8 cellular contexts compared by ENCODE assay signal in genomic region chr20:62618622-62619529, GRCh38. TPM values are rescaled to one million over a fixed set of nuclear protein-coding genes. Genes with fewer than 3 reads are reported as not detected.
A peak's percentile ranks its signal among the peaks of the same experiment; 100 is the strongest.
DNase-seq lines count a peak whose midpoint lies in the region; ATAC-seq, FAIRE-seq and TF ChIP-seq lines count a peak whose summit lies in the region.

No MANE protein-coding gene starts in this region.

- no peak for TF ChIP-seq EP300 in gastroesophageal sphincter (IDR thresholded peaks at IDR 0.05)

- ATAC-seq in gastroesophageal sphincter (no peak), HG03442 (IDR thresholded peaks at IDR 0.05; ENCODE audit: unreplicated experiment) (no peak)

- TF ChIP-seq CTCF in gastroesophageal sphincter (IDR thresholded peaks at IDR 0.05), result no peak

- H3K27ac ChIP-seq in gastroesophageal sphincter, result peak overlapping the region in 3 of 4 donors; percentile 53 to 78 (median 63)

- H3K27me3 ChIP-seq in gastroesophageal sphincter, result peaks cover 29% of the 10 kb centered on the region

- 89 to 100% methylated on average over 1 to 8 of the region's 26 CpGs for WGBS in gastroesophageal sphincter (ENCODE audit: low coverage in 1 of 2), 2 donors

- peaks cover 3 to 44% (median 23%) of the 10 kb centered on the region in 3 donors for H3K4me1 ChIP-seq in gastroesophageal sphincter

- no peaks in the 10 kb centered on the region for H3K36me3 ChIP-seq in gastroesophageal sphincter

- no peak for FAIRE-seq in RCC 7860 (lab: Jason Lieb, UNC)

- H3K9me3 ChIP-seq in gastroesophageal sphincter, result no peaks in the 10 kb centered on the region

- no peak for TF ChIP-seq POLR2A in gastroesophageal sphincter (IDR thresholded peaks at IDR 0.05)

- peak; percentile 49 for DNase-seq in stimulated activated CD4-positive, alpha-beta T cell treated with anti-CD3 and anti-CD28 coated beads, Interleukin-1b, Interleukin-23, amount 100 ng/mL, for 48 hours
- DNase-seq in stimulated activated CD4-positive, alpha-beta T cell treated with anti-CD3 and anti-CD28 coated beads, Interleukin-4, amount 100 ng/mL, for 1 hour, result no peak
- peak; percentile 88 for DNase-seq in RCC 7860 (ENCODE audit: low spot score)
- DNase-seq in NCI-H2227 treated with DMSO at 0.1 percent for 48 hours (lab: John Stamatoyannopoulos, UW), result no peak
- DNase-seq in RKO (ENCODE audit: low spot score), result no peak
- no peak for DNase-seq in retina

- H3K4me3 ChIP-seq in gastroesophageal sphincter, result no peak overlapping the region

RNA-seq across cellular contexts. Expression of gene SLCO4A1, which starts 23.4 kb away (rescaled TPM):
- 10 to 100 TPM; 15.9 to 20.2 (median 19.2) TPM for total RNA-seq in gastroesophageal sphincter

Comparison
In these comparisons a context has a peak if more than half of its experiments do, and no peak if none do; other contexts are left out.
1. DNase-seq: peak in stimulated activated CD4-positive, alpha-beta T cell treated with anti-CD3 and anti-CD28 coated beads, Interleukin-1b, Interleukin-23, amount 100 ng/mL, for 48 hours (single experiment) and RCC 7860 (single experiment); none in stimulated activated CD4-positive, alpha-beta T cell treated with anti-CD3 and anti-CD28 coated beads, Interleukin-4, amount 100 ng/mL, for 1 hour (single experiment), NCI-H2227 treated with DMSO at 0.1 percent for 48 hours (single experiment), RKO (single experiment) and retina (single experiment).